ENCODE assay signal across 9 cellular contexts in genomic region chr14:103136388-103137271, GRCh38. TPM values are rescaled to one million over a fixed set of nuclear protein-coding genes. Genes with fewer than 3 reads are reported as not detected.
DNase-seq lines count a peak whose midpoint lies in the region; ATAC-seq and TF ChIP-seq lines count a peak whose summit lies in the region.
"Had no signal": no experiment of that assay in that cellular context is flagged by ENCODE, and none has a peak within 500 bp of the region (broad histone marks: within the 10 kb centered on the region; RNA-seq: fewer than 3 reads in every experiment).

No MANE protein-coding gene starts in this region.

- H3K4me1 ChIP-seq in HCT116 (ENCODE audit: control insufficient read depth in 1 of 2, insufficient read depth in 2 of 2, low read length in 2 of 2) = peaks cover 18 to 37% of the 10 kb centered on the region in 2 experiments
- peaks cover 45% of the 10 kb centered on the region for H3K4me1 ChIP-seq in left ventricle myocardium inferior
- peaks cover 5 to 19% (median 14%) of the 10 kb centered on the region in 3 donors for H3K4me1 ChIP-seq in skeletal muscle tissue (ENCODE audit: control insufficient read depth in 3 of 3, insufficient read depth in 3 of 3, low read length in 3 of 3)

- H3K79me2 ChIP-seq in HCT116 (ENCODE audit: insufficient read depth, low read length) = no peaks in the 10 kb centered on the region

- RAD21 ChIA-PET in HCT116 (lab: Charles Lee; ENCODE audit: low non-redundant PET in 1 of 2, low total read pairs in 2 of 2, uncharacterized antibody in 2 of 2, unreplicated experiment in 2 of 2) = interaction anchor here in 1 of 2 experiments (1.9 kb wide), 1 partner anchor 32 kb away, joined by 6 read pairs; no protein-coding TSS in a partner anchor

- TF ChIP-seq RAD21 in HCT116 (IDR thresholded peaks at IDR 0.05; ENCODE audit: low read depth) = no peak

- POLR2A ChIA-PET in HCT116 (lab: Charles Lee) = no interaction called here

- TSS peak; percentile 62 for BruUV-seq in HCT116 (replicated peaks; lab: Mats Ljungman, UMichigan)

- TF ChIP-seq CTCF in HCT116 (IDR thresholded peaks at IDR 0.05 in 2 of 3, conservative IDR thresholded peaks at IDR 0.05 in 1 of 3; ENCODE audit: borderline replicate concordance in 1 of 3, insufficient read depth in 1 of 3, low read depth in 2 of 3, low read length in 2 of 3) (no peak), VCaP (conservative IDR thresholded peaks at IDR 0.05) (no peak), left ventricle myocardium inferior (IDR thresholded peaks at IDR 0.05; ENCODE audit: borderline replicate concordance) (no peak)

- ATAC-seq in HCT116 (peak; percentile 72), HG03520 (IDR thresholded peaks at IDR 0.05; ENCODE audit: unreplicated experiment) (no peak), HG02588 (IDR thresholded peaks at IDR 0.05; ENCODE audit: unreplicated experiment) (no peak), HG02678 (IDR thresholded peaks at IDR 0.05; ENCODE audit: unreplicated experiment) (no peak)

- H2AFZ ChIP-seq in HCT116 (ENCODE audit: low read depth, low read length, poor library complexity, severe bottlenecking) = peak overlapping the region; percentile 35

- intact Hi-C loops in HCT116 (cut with micrococcal nuclease) (no loop called here), left ventricle myocardium inferior (cut with micrococcal nuclease) (no loop called here)

- no peaks in the 10 kb centered on the region for H4K20me1 ChIP-seq in HCT116 (ENCODE audit: insufficient read depth)

- peak overlapping the region; percentile 74 for H3K4me2 ChIP-seq in HCT116 (ENCODE audit: low read length)

- no peak for TF ChIP-seq POLR2A in HCT116 (IDR thresholded peaks at IDR 0.05; ENCODE audit: borderline replicate concordance, extremely low read depth, insufficient read depth, insufficient read length)

- H3K9me2 ChIP-seq in HCT116 (ENCODE audit: insufficient read depth) = no peaks in the 10 kb centered on the region

- DNase-seq in HCT116 (ENCODE audit: low read depth, low spot score) (peak; percentile 28), left ventricle myocardium inferior (no peak), NCI-H2196 treated with DMSO at 0.1 percent for 48 hours (lab: John Stamatoyannopoulos, UW; ENCODE audit: unreplicated experiment) (no peak)
- DNase-seq: foreskin melanocyte had no signal

- H3K27ac ChIP-seq in HCT116 (ENCODE audit: low read depth, low read length) = peak overlapping the region; percentile 67
- H3K27ac ChIP-seq in VCaP = peak overlapping the region; percentile 16; the same call in 1 of the 2 replicates
- peak overlapping the region; percentile 51 for H3K27ac ChIP-seq in left ventricle myocardium inferior (replicated peaks)
- H3K27ac ChIP-seq in skeletal muscle tissue (ENCODE audit: low read depth, low read length) = peak overlapping the region; percentile 57

- H3K4me3 ChIP-seq in HCT116 (replicated peaks in 1 of 2; ENCODE audit: low read depth in 1 of 2, low read length in 2 of 2) (peak overlapping the region in 1 of 2 experiments; percentile 37; a peak in 2 of 4 replicates), left ventricle myocardium inferior (no peak overlapping the region), skeletal muscle tissue (ENCODE audit: low read length in 3 of 3) (no peak overlapping the region)

- H3K27me3 ChIP-seq in HCT116 (ENCODE audit: insufficient read depth, low read length) (no peaks in the 10 kb centered on the region), left ventricle myocardium inferior (ENCODE audit: low read depth) (no peaks in the 10 kb centered on the region), skeletal muscle tissue (ENCODE audit: control insufficient read depth in 3 of 3, insufficient read depth in 3 of 3, low read length in 3 of 3) (peaks cover 0 to 4% (median 0%) of the 10 kb centered on the region in 3 donors)

- peak overlapping the region; percentile 52 for H3K9ac ChIP-seq in HCT116 (ENCODE audit: low read length)
- peak overlapping the region in 2 of 3 donors; percentile 51 to 55 for H3K9ac ChIP-seq in skeletal muscle tissue (ENCODE audit: low read depth in 1 of 3, low read length in 3 of 3)

- CTCF ChIA-PET in HCT116 (lab: Charles Lee) = interaction anchor here (1.2 to 3.3 kb wide), 2 partner anchors 13 to 31 kb away, joined by 4 to 14 read pairs; partner anchors contain the start of gene TNFAIP2

- peaks cover 8 to 16% of the 10 kb centered on the region in 2 experiments; a peak in 1 of 4 replicates for H3K36me3 ChIP-seq in HCT116 (ENCODE audit: control insufficient read depth in 1 of 2, insufficient read depth in 2 of 2, low read length in 2 of 2)
- peaks cover 40% of the 10 kb centered on the region for H3K36me3 ChIP-seq in left ventricle myocardium inferior
- peaks cover 28 to 32% (median 30%) of the 10 kb centered on the region in 3 donors for H3K36me3 ChIP-seq in skeletal muscle tissue (ENCODE audit: control insufficient read depth in 3 of 3, insufficient read depth in 3 of 3, low read length in 3 of 3)

- H3K9me3 ChIP-seq in HCT116 (ENCODE audit: control insufficient read depth in 1 of 2, insufficient read depth in 1 of 2, low read depth in 1 of 2, low read length in 2 of 2) (no peaks in the 10 kb centered on the region), left ventricle myocardium inferior (replicated peaks) (no peaks in the 10 kb centered on the region), skeletal muscle tissue (ENCODE audit: control insufficient read depth in 3 of 3, low read length in 3 of 3) (no peaks in the 10 kb centered on the region)

TF ChIP-seq in HCT116, 20 proteins besides CTCF, POLR2A, EP300 and RAD21 (continues in another document):
- no peak for TF ChIP-seq SRF (IDR thresholded peaks at IDR 0.05; ENCODE audit: low read depth)
- no peak for TF ChIP-seq ATF3 (IDR thresholded peaks at IDR 0.05)
- TF ChIP-seq EZH2phosphoT487 (IDR thresholded peaks at IDR 0.05; ENCODE audit: borderline replicate concordance) = no peak
- 0 out of 2 replicates have a peak, but pooled peaks have one; percentile 11 for TF ChIP-seq ZFX (IDR thresholded peaks at IDR 0.05)
- no peak; the same call in 1 of the 2 replicates for TF ChIP-seq SP1 (IDR thresholded peaks at IDR 0.05; ENCODE audit: low read depth)
- TF ChIP-seq CEBPB (IDR thresholded peaks at IDR 0.05; ENCODE audit: low read depth) = no peak
- TF ChIP-seq EZH2 (IDR thresholded peaks at IDR 0.05) = no peak
- TF ChIP-seq FOSL1 (IDR thresholded peaks at IDR 0.05; ENCODE audit: low read depth) = peak; percentile 36
- TF ChIP-seq REST (IDR thresholded peaks at IDR 0.05; ENCODE audit: low read depth) = no peak
- TF ChIP-seq TCF7L2 (IDR thresholded peaks at IDR 0.05; ENCODE audit: borderline replicate concordance, extremely low read depth, insufficient read depth, insufficient read length) = no peak
- no peak for TF ChIP-seq SIN3A (IDR thresholded peaks at IDR 0.05; ENCODE audit: low read depth)
- TF ChIP-seq ELF1 (IDR thresholded peaks at IDR 0.05; ENCODE audit: borderline replicate concordance, low read depth) = no peak

RNA-seq across cellular contexts. Expression of gene TNFAIP2, which starts 13.4 kb away (rescaled TPM):
- total RNA-seq in HCT116 (2021; ENCODE audit: unreplicated experiment) (74.8 TPM), left ventricle myocardium inferior (40.1 TPM), skeletal muscle tissue (21.9 TPM)
- 49.6 and 52.9 TPM in 2 replicates for polyA plus RNA-seq in HCT116 (2012)

RNA-seq across cellular contexts. Expression of gene EXOC3L4, which starts 42.1 kb away (rescaled TPM):
- total RNA-seq in HCT116 (2021; ENCODE audit: unreplicated experiment) = not detected
- 0.15 and 0.34 TPM in 2 replicates for polyA plus RNA-seq in HCT116 (2012)
- 0.66 TPM for total RNA-seq in left ventricle myocardium inferior
- total RNA-seq in skeletal muscle tissue = 0.52 TPM

RNA-seq across cellular contexts. Expression of gene LBHD2, which starts 52.6 kb away (rescaled TPM):
- total RNA-seq in HCT116 (2021; ENCODE audit: unreplicated experiment) = not detected
- not detected in 2 replicates for polyA plus RNA-seq in HCT116 (2012)
- not detected for total RNA-seq in left ventricle myocardium inferior
- not detected for total RNA-seq in skeletal muscle tissue

Comparison
In these comparisons a context has a peak if more than half of its experiments do, and no peak if none do; other contexts are left out.
1. H3K27ac ChIP-seq: peak in every context shown above with its lines; median percentile 67 in HCT116; 57 in skeletal muscle tissue; 51 in left ventricle myocardium inferior; 16 in VCaP.